In genomic region chr1:89536555-89537393, GRCh38 we compare ENCODE assay signal across 23 cellular contexts. TPM values are rescaled to one million over a fixed set of nuclear protein-coding genes. Genes with fewer than 3 reads are reported as not detected.
DNase-seq lines count a peak whose midpoint lies in the region; ATAC-seq, FAIRE-seq and TF ChIP-seq lines count a peak whose summit lies in the region.
"Had no signal": no experiment of that assay in that cellular context is flagged by ENCODE, and none has a peak within 500 bp of the region (broad histone marks: within the 10 kb centered on the region; RNA-seq: fewer than 3 reads in every experiment).

No MANE protein-coding gene starts in this region.

- H3K9ac ChIP-seq in PC-3 (ENCODE audit: low read length) = no peak overlapping the region
- H3K9ac ChIP-seq: SK-N-SH had no signal

- TF ChIP-seq POLR2A in H54 (IDR thresholded peaks at IDR 0.05; ENCODE audit: low read depth, low read length) = no peak

- H3K36me3 Mint-ChIP-seq in natural killer cell treated with Interleukin-12 subunit alpha and Interleukin-12 subunit beta and Interleukin-15 and Interleukin-18, amount 100 ng/mL, for 72 hours = no peaks in the 10 kb centered on the region
- H3K36me3 Mint-ChIP-seq in natural killer cell = no peaks in the 10 kb centered on the region
- H3K36me3 Mint-ChIP-seq in stimulated activated naive B cell treated with anti-CD40 and anti-IgM and Interleukin-4, amounts not matched to agents 10 μg/mL and 1 μg/mL and 100 μg/mL, for 72 hours = peaks cover 16 to 52% of the 10 kb centered on the region in 2 donors
- H3K36me3 Mint-ChIP-seq: mesothelial cell of epicardium had no signal

- H3K9me3 ChIP-seq in PC-3 (ENCODE audit: low read length) = no peaks in the 10 kb centered on the region
- H3K9me3 ChIP-seq: SK-N-SH had no signal

- POLR2A ChIA-PET in PC-3 (lab: Charles Lee; ENCODE audit: unreplicated experiment) = no interaction called here

- intact Hi-C loops in natural killer cell (cut with micrococcal nuclease) (no loop called here), PC-3 (cut with micrococcal nuclease) (no loop called here)

- peaks cover 72% of the 10 kb centered on the region for H3K79me2 ChIP-seq in PC-3 (ENCODE audit: low read length)

- H3K4me3 Mint-ChIP-seq in natural killer cell treated with Interleukin-12 subunit alpha and Interleukin-12 subunit beta and Interleukin-15 and Interleukin-18, amount 100 ng/mL, for 72 hours = no peak overlapping the region
- H3K4me3 Mint-ChIP-seq in natural killer cell = no peak overlapping the region
- no peak overlapping the region for H3K4me3 Mint-ChIP-seq in stimulated activated naive B cell treated with anti-CD40 and anti-IgM and Interleukin-4, amounts not matched to agents 10 μg/mL and 1 μg/mL and 100 μg/mL, for 72 hours
- H3K4me3 Mint-ChIP-seq: CD8-positive, alpha-beta memory T cell; mesothelial cell of epicardium; naive thymus-derived CD8-positive, alpha-beta T cell; type B pancreatic cell had no signal

- no peak for TF ChIP-seq CTCF in natural killer cell (IDR thresholded peaks at IDR 0.05)
- no peak for TF ChIP-seq CTCF in PC-3 (conservative IDR thresholded peaks at IDR 0.05; ENCODE audit: low read depth, low read length)

- no peak overlapping the region for H3K4me2 ChIP-seq in PC-3 (ENCODE audit: low read length)
- H3K4me2 ChIP-seq: SK-N-SH, smooth muscle cell had no signal

- H3K36me3 ChIP-seq in PC-3 (ENCODE audit: low read depth, low read length) = no peaks in the 10 kb centered on the region; the same call in 1 of the 2 replicates
- H3K36me3 ChIP-seq: cardiac muscle cell had no signal

- H3K4me1 Mint-ChIP-seq in natural killer cell treated with Interleukin-12 subunit alpha and Interleukin-12 subunit beta and Interleukin-15 and Interleukin-18, amount 100 ng/mL, for 72 hours (ENCODE audit: low read depth in 2 of 2) = peaks cover 19 to 22% of the 10 kb centered on the region in 2 donors
- peaks cover 0 to 13% of the 10 kb centered on the region in 2 donors for H3K4me1 Mint-ChIP-seq in natural killer cell
- peaks cover 36 to 52% of the 10 kb centered on the region in 2 donors for H3K4me1 Mint-ChIP-seq in stimulated activated naive B cell treated with anti-CD40 and anti-IgM and Interleukin-4, amounts not matched to agents 10 μg/mL and 1 μg/mL and 100 μg/mL, for 72 hours

- H3K27me3 Mint-ChIP-seq in natural killer cell treated with Interleukin-12 subunit alpha and Interleukin-12 subunit beta and Interleukin-15 and Interleukin-18, amount 100 ng/mL, for 72 hours = no peaks in the 10 kb centered on the region
- no peaks in the 10 kb centered on the region for H3K27me3 Mint-ChIP-seq in natural killer cell (ENCODE audit: low read depth in 2 of 2)
- H3K27me3 Mint-ChIP-seq in stimulated activated naive B cell treated with anti-CD40 and anti-IgM and Interleukin-4, amounts not matched to agents 10 μg/mL and 1 μg/mL and 100 μg/mL, for 72 hours = no peaks in the 10 kb centered on the region
- H3K27me3 Mint-ChIP-seq: CD8-positive, alpha-beta memory T cell; naive thymus-derived CD8-positive, alpha-beta T cell; type B pancreatic cell had no signal

- H3K9me3 Mint-ChIP-seq in natural killer cell treated with Interleukin-12 subunit alpha and Interleukin-12 subunit beta and Interleukin-15 and Interleukin-18, amount 100 ng/mL, for 72 hours = no peaks in the 10 kb centered on the region
- H3K9me3 Mint-ChIP-seq in natural killer cell = no peaks in the 10 kb centered on the region
- H3K9me3 Mint-ChIP-seq in stimulated activated naive B cell treated with anti-CD40 and anti-IgM and Interleukin-4, amounts not matched to agents 10 μg/mL and 1 μg/mL and 100 μg/mL, for 72 hours = no peaks in the 10 kb centered on the region
- H3K9me3 Mint-ChIP-seq: CD8-positive, alpha-beta memory T cell; mesothelial cell of epicardium had no signal

- no peak overlapping the region for H3K27ac ChIP-seq in PC-3 (ENCODE audit: low read length)
- H3K27ac ChIP-seq: cardiac muscle cell had no signal

- no peaks in the 10 kb centered on the region for H3K27me3 ChIP-seq in PC-3 (ENCODE audit: low read length)
- H3K27me3 ChIP-seq: cardiac muscle cell had no signal

- no TSS peak for BruUV-seq in PC-3 (replicated peaks; lab: Mats Ljungman, UMichigan)

- H2AFZ ChIP-seq in PC-3 (ENCODE audit: low read length) = no peak overlapping the region

- FAIRE-seq in H54 (lab: Jason Lieb, UNC) = no peak
- FAIRE-seq: endometrium had no signal

- no peaks in the 10 kb centered on the region for H3K9me2 ChIP-seq in PC-3 (replicated peaks; ENCODE audit: low read length)
- H3K9me2 ChIP-seq: SK-N-SH had no signal

- peak; percentile 88 to 93 for ATAC-seq in activated CD4-positive, CD25-positive, alpha-beta regulatory T cell treated with anti-CD3 and anti-CD28 coated beads, Interleukin-2, amount 50 U/mL, for 24 hours
- ATAC-seq in natural killer cell treated with Interleukin-12 subunit alpha and Interleukin-12 subunit beta and Interleukin-15 and Interleukin-18, amount 100 ng/mL, for 72 hours = peak; percentile 59 to 76
- ATAC-seq in natural killer cell (no peak), PC-3 (no peak)
- peak; percentile 20 to 44 for ATAC-seq in stimulated activated naive B cell treated with anti-CD40 and anti-IgM and Interleukin-4, amounts not matched to agents 10 μg/mL and 1 μg/mL and 100 μg/mL, for 72 hours (replicated peaks)
- ATAC-seq: naive thymus-derived CD8-positive, alpha-beta T cell had no signal

- H3K4me3 ChIP-seq in PC-3 (ENCODE audit: low read length) = no peak overlapping the region
- H3K4me3 ChIP-seq: cardiac muscle cell, smooth muscle cell had no signal

- H3K4me1 ChIP-seq in PC-3 (ENCODE audit: insufficient read depth, low read length) = no peaks in the 10 kb centered on the region

- H3K27ac Mint-ChIP-seq in natural killer cell treated with Interleukin-12 subunit alpha and Interleukin-12 subunit beta and Interleukin-15 and Interleukin-18, amount 100 ng/mL, for 72 hours = peak overlapping the region in 1 of 2 donors; percentile 52
- no peak overlapping the region for H3K27ac Mint-ChIP-seq in natural killer cell
- no peak overlapping the region for H3K27ac Mint-ChIP-seq in stimulated activated naive B cell treated with anti-CD40 and anti-IgM and Interleukin-4, amounts not matched to agents 10 μg/mL and 1 μg/mL and 100 μg/mL, for 72 hours
- H3K27ac Mint-ChIP-seq: mesothelial cell of epicardium, type B pancreatic cell had no signal

- no peaks in the 10 kb centered on the region for H4K20me1 ChIP-seq in PC-3 (ENCODE audit: low read length)

- H3F3A ChIP-seq in PC-3 (ENCODE audit: low read length, unreplicated experiment) = no peaks in the 10 kb centered on the region

- CTCF ChIA-PET in PC-3 (lab: Charles Lee) = no interaction called here

- DNase-seq in activated CD4-positive, CD25-positive, alpha-beta regulatory T cell (lab: John Stamatoyannopoulos, UW) = no peak
- no peak for DNase-seq in natural killer cell treated with Interleukin-12 subunit alpha and Interleukin-12 subunit beta and Interleukin-15 and Interleukin-18, amount 100 ng/mL, for 72 hours (ENCODE audit: low spot score)
- DNase-seq in natural killer cell (no peak), PC-3 (no peak), H54 (ENCODE audit: insufficient read length, low spot score) (no peak)
- DNase-seq in activated naive CD4-positive, alpha-beta T cell treated with anti-CD3 and anti-CD28 coated beads, Interleukin-2, amount 50 U/mL, for 16 hours = peak; percentile 34
- DNase-seq in stimulated activated naive B cell treated with anti-CD40 and anti-IgM and Interleukin-4, amounts not matched to agents 10 μg/mL and 1 μg/mL and 100 μg/mL, for 72 hours = no peak
- DNase-seq: activated gamma-delta T cell; aorta; CD8-positive, alpha-beta memory T cell; cortex of kidney; DMS153; islet precursor cell; naive thymus-derived CD8-positive, alpha-beta T cell; NCI-H1417; NCI-H446 treated with DMSO at 0.1 percent for 48 hours; SK-N-SH had no signal

RNA-seq across cellular contexts. Expression of gene LRRC8B, which starts 12.1 kb away (rescaled TPM):
- total RNA-seq in natural killer cell treated with Interleukin-12 subunit alpha and Interleukin-12 subunit beta and Interleukin-15 and Interleukin-18, amount 100 ng/mL, for 72 hours = 10 to 100 TPM; 11.1 to 15.3 TPM
- total RNA-seq in natural killer cell (1 to 10 TPM; 1.7 to 2.9 (median 2.9) TPM), PC-3 (2014; rRNA removed) (8.4 and 12.3 TPM in 2 replicates)

Comparison
In these comparisons a context has a peak if more than half of its experiments do, and no peak if none do; other contexts are left out.
1. ATAC-seq: peak in activated CD4-positive, CD25-positive, alpha-beta regulatory T cell treated with anti-CD3 and anti-CD28 coated beads, Interleukin-2, amount 50 U/mL, for 24 hours (2 of 2), natural killer cell treated with Interleukin-12 subunit alpha and Interleukin-12 subunit beta and Interleukin-15 and Interleukin-18, amount 100 ng/mL, for 72 hours (2 of 2) and stimulated activated naive B cell treated with anti-CD40 and anti-IgM and Interleukin-4, amounts not matched to agents 10 μg/mL and 1 μg/mL and 100 μg/mL, for 72 hours (2 of 2); none in natural killer cell (0 of 3) and PC-3 (single experiment).